15 cellular contexts compared by ENCODE assay signal in genomic region chr15:75362642-75363249, GRCh38.
"Had no signal": no experiment of that assay in that cellular context is flagged by ENCODE, and none has a peak within 500 bp of the region (broad histone marks: within the 10 kb centered on the region; RNA-seq: fewer than 3 reads in every experiment).

No MANE protein-coding gene starts in this region.

- H3K27me3 ChIP-seq: brain microvascular endothelial cell, esophagus squamous epithelium, upper lobe of right lung had no signal

- H3K9me3 ChIP-seq: esophagus squamous epithelium, prostate gland, upper lobe of right lung had no signal

- H3K4me1 ChIP-seq: prostate gland had no signal

- H3K27me3 Mint-ChIP-seq: activated naive CD8-positive, alpha-beta T cell; naive thymus-derived CD8-positive, alpha-beta T cell had no signal

- DNase-seq: activated CD4-positive, CD25-positive, alpha-beta regulatory T cell treated with anti-CD3 and anti-CD28 coated beads, Interleukin-2, amount 50 U/mL, for 72 hours; activated effector memory CD4-positive, alpha-beta T cell treated with Interleukin-2 at 50 U/mL for 16 hours; activated T-cell treated with anti-CD3 and anti-CD28 coated beads for 4 hours; brain microvascular endothelial cell; esophagus squamous epithelium; foreskin fibroblast; left colon; naive thymus-derived CD8-positive, alpha-beta T cell; occipital lobe; stimulated activated naive CD8-positive, alpha-beta T cell treated with anti-CD3 and anti-CD28 coated beads, Interleukin-15, Interleukin-2, amounts not matched to agents 100 U/mL and 50 U/mL, for 24 hours; upper lobe of right lung had no signal

- H3K27ac Mint-ChIP-seq: activated naive CD8-positive, alpha-beta T cell had no signal

- ATAC-seq: naive thymus-derived CD8-positive, alpha-beta T cell; sciatic nerve; stimulated activated naive CD8-positive, alpha-beta T cell treated with anti-CD3 and anti-CD28 coated beads, Interleukin-15, Interleukin-2, amounts not matched to agents 100 U/mL and 50 U/mL, for 24 hours; upper lobe of right lung had no signal

- H3K9me3 Mint-ChIP-seq: naive thymus-derived CD8-positive, alpha-beta T cell had no signal

- H3K4me3 Mint-ChIP-seq: activated naive CD8-positive, alpha-beta T cell; naive thymus-derived CD8-positive, alpha-beta T cell had no signal

- H3K4me3 ChIP-seq: esophagus squamous epithelium, lung, prostate gland, upper lobe of right lung had no signal

- H3K27ac ChIP-seq: brain microvascular endothelial cell, esophagus squamous epithelium, prostate gland, upper lobe of right lung had no signal

- H3K36me3 Mint-ChIP-seq: activated naive CD8-positive, alpha-beta T cell had no signal
